In the genomic region with DNA sequence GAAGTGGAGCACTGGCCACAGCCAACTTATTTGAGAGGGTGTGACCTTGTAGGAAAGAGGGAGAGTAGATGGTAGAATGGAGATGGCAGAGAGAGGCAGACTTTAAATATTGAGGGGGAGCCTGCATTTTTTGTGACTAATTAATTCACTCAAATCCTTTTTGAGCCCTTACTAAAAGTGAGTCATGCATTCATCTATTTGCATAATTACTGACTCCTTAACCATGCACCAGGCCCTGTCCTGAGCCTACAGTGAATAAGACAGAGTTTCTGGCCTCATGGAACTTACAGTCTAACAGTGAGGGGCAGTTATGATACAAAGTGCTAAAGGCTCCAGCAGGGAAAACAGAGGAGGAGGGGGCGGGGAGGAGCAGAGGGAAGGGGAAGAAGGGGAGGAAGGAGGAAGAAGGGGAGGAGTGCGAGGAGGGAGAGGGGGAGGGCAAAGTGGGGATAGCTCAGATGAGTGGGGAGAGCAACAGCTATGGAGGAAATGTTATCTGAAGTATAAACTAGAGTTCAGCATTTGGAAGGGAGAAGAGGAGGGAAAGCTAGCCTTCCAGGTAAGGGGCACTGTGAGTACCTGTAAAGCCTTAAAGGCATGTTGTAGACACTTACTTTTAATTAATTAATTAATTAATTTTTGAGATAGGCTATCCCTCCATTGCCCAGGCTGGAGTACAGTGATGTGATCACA, we compare ENCODE assay signal across 16 cellular contexts. TPM values are rescaled to one million over a fixed set of nuclear protein-coding genes. Genes with fewer than 3 reads are reported as not detected.
A peak's percentile ranks its signal among the peaks of the same experiment; 100 is the strongest.
DNase-seq lines count a peak whose midpoint lies in the region; ATAC-seq and TF ChIP-seq lines count a peak whose summit lies in the region.
"Had no signal": no experiment of that assay in that cellular context is flagged by ENCODE, and none has a peak within 500 bp of the region (broad histone marks: within the 10 kb centered on the region; RNA-seq: fewer than 3 reads in every experiment).

No MANE protein-coding gene starts in this region.

- H3K4me1 ChIP-seq in RWPE2 (ENCODE audit: insufficient read depth, poor library complexity, severe bottlenecking) (no peaks in the 10 kb centered on the region), mesendoderm (ENCODE audit: control insufficient read depth, low read depth, low read length) (peaks cover 7% of the 10 kb centered on the region), thoracic aorta (ENCODE audit: control insufficient read depth in 1 of 2, low read depth in 2 of 2) (peaks cover 22 to 41% of the 10 kb centered on the region in 2 donors)

- H3K4me1 Mint-ChIP-seq in activated naive CD4-positive, alpha-beta T cell treated with anti-CD3 and anti-CD28 coated beads, Interleukin-2, amount 50 U/mL, for 24 hours, result peaks cover 23% of the 10 kb centered on the region
- peaks cover 6% of the 10 kb centered on the region for H3K4me1 Mint-ChIP-seq in activated naive CD4-positive, alpha-beta T cell treated with anti-CD3 and anti-CD28 coated beads, Interleukin-2, amount 10 ng/mL, durations not matched to agents 7 days and 5 days

- DNase-seq in activated naive CD4-positive, alpha-beta T cell treated with anti-CD3 and anti-CD28 coated beads, Interleukin-2, amount 10 ng/mL, durations not matched to agents 7 days and 5 days, result no peak
- DNase-seq in RWPE2 (ENCODE audit: low spot score), result no peak
- no peak for DNase-seq in mesendoderm
- DNase-seq in thoracic aorta (ENCODE audit: low spot score), result no peak
- no peak for DNase-seq in mesenteric fat pad (ENCODE audit: low spot score)
- no peak for DNase-seq in NCI-H526 (lab: John Stamatoyannopoulos, UW)
- DNase-seq in kidney glomerular epithelial cell (lab: John Stamatoyannopoulos, UW), result no peak
- DNase-seq: activated CD4-positive, alpha-beta memory T cell treated with anti-CD3 and anti-CD28 coated beads for 36 hours; amniotic stem cell; CD4-positive, CD25-positive, alpha-beta regulatory T cell; Kasumi-1; NCI-H1417 treated with DMSO at 0.1 percent for 48 hours; stimulated activated CD4-positive, alpha-beta T cell treated with anti-CD3 and anti-CD28 coated beads, Interleukin-4, amount 100 ng/mL, for 24 hours had no signal

- no peak overlapping the region for H2BK15ac ChIP-seq in mesendoderm (replicated peaks; ENCODE audit: low read depth)

- no peaks in the 10 kb centered on the region for H3K9me3 Mint-ChIP-seq in activated naive CD4-positive, alpha-beta T cell treated with anti-CD3 and anti-CD28 coated beads, Interleukin-2, amount 50 U/mL, for 24 hours
- H3K9me3 Mint-ChIP-seq in activated naive CD4-positive, alpha-beta T cell treated with anti-CD3 and anti-CD28 coated beads, Interleukin-2, amount 10 ng/mL, durations not matched to agents 7 days and 5 days, result no peaks in the 10 kb centered on the region
- H3K9me3 Mint-ChIP-seq: activated CD4-positive, alpha-beta memory T cell treated with anti-CD3 and anti-CD28 coated beads for 36 hours; type B pancreatic cell had no signal

- H3K27ac ChIP-seq in RWPE2 (ENCODE audit: poor library complexity, severe bottlenecking), result no peak overlapping the region
- H3K27ac ChIP-seq in mesendoderm (ENCODE audit: low read depth, low read length), result no peak overlapping the region
- H3K27ac ChIP-seq in thoracic aorta, result peak overlapping the region; percentile 90 to 91

- H3K36me3 ChIP-seq in RWPE2 (ENCODE audit: low read depth) (no peaks in the 10 kb centered on the region), mesendoderm (ENCODE audit: control insufficient read depth, insufficient read depth, low read length) (no peaks in the 10 kb centered on the region), thoracic aorta (no peaks in the 10 kb centered on the region)

- CTCF ChIA-PET in activated naive CD4-positive, alpha-beta T cell treated with anti-CD3 and anti-CD28 coated beads, Interleukin-2, amount 10 ng/mL, durations not matched to agents 7 days and 5 days (lab: Charles Lee), result interaction anchor here (1.3 to 1.4 kb wide), 3 partner anchors 12 to 92 kb away, joined by 3 to 5 read pairs (median 3); no protein-coding TSS in a partner anchor

- peaks cover 8% of the 10 kb centered on the region for H3K27me3 Mint-ChIP-seq in activated naive CD4-positive, alpha-beta T cell treated with anti-CD3 and anti-CD28 coated beads, Interleukin-2, amount 50 U/mL, for 24 hours
- peaks cover 87% of the 10 kb centered on the region for H3K27me3 Mint-ChIP-seq in activated naive CD4-positive, alpha-beta T cell treated with anti-CD3 and anti-CD28 coated beads, Interleukin-2, amount 10 ng/mL, durations not matched to agents 7 days and 5 days

- H3K79me2 ChIP-seq in mesendoderm (ENCODE audit: control insufficient read depth, insufficient read depth, low read length), result no peaks in the 10 kb centered on the region

- H3K4me3 ChIP-seq in RWPE2 (ENCODE audit: severe bottlenecking) (no peak overlapping the region), mesendoderm (ENCODE audit: low read length) (no peak overlapping the region), thoracic aorta (no peak overlapping the region)

- H4K8ac ChIP-seq in mesendoderm (ENCODE audit: low read depth, low read length), result no peak overlapping the region

- ATAC-seq in RWPE2 (ENCODE audit: low read depth), result 0 out of 3 replicates have a peak, but pooled peaks have one; percentile 19
- ATAC-seq in thoracic aorta (ENCODE audit: insufficient number of reproducible peaks, low FRiP score, low read depth), result no peak
- ATAC-seq: Panc1 had no signal

- no peak overlapping the region for H3K18ac ChIP-seq in mesendoderm (ENCODE audit: low read length)

- no peaks in the 10 kb centered on the region for H3K36me3 Mint-ChIP-seq in activated naive CD4-positive, alpha-beta T cell treated with anti-CD3 and anti-CD28 coated beads, Interleukin-2, amount 50 U/mL, for 24 hours
- H3K36me3 Mint-ChIP-seq in activated naive CD4-positive, alpha-beta T cell treated with anti-CD3 and anti-CD28 coated beads, Interleukin-2, amount 10 ng/mL, durations not matched to agents 7 days and 5 days, result no peaks in the 10 kb centered on the region
- H3K36me3 Mint-ChIP-seq: activated CD4-positive, alpha-beta memory T cell treated with anti-CD3 and anti-CD28 coated beads for 36 hours; CD4-positive, CD25-positive, alpha-beta regulatory T cell; type B pancreatic cell had no signal

- no peak overlapping the region for H2BK120ac ChIP-seq in mesendoderm (ENCODE audit: low read depth, low read length)

- TF ChIP-seq CTCF in RWPE2 (IDR thresholded peaks at IDR 0.05; ENCODE audit: poor library complexity, severe bottlenecking) (no peak), thoracic aorta (IDR thresholded peaks at IDR 0.05) (no peak)

- no peak overlapping the region for H3K9ac ChIP-seq in mesendoderm (ENCODE audit: low read length)

- H3K4me2 ChIP-seq in mesendoderm (ENCODE audit: low read length), result no peak overlapping the region

- no peaks in the 10 kb centered on the region for H3K9me3 ChIP-seq in RWPE2 (ENCODE audit: severe bottlenecking)
- no peaks in the 10 kb centered on the region for H3K9me3 ChIP-seq in thoracic aorta

- no peak overlapping the region for H4K5ac ChIP-seq in mesendoderm (ENCODE audit: low read length)

- H2BK5ac ChIP-seq in mesendoderm (ENCODE audit: low read length), result no peak overlapping the region

- H3K56ac ChIP-seq in mesendoderm (ENCODE audit: low read length), result peak overlapping the region; percentile 17

- H2AK5ac ChIP-seq in mesendoderm (ENCODE audit: low read length), result no peak overlapping the region

- H3K4me3 Mint-ChIP-seq in activated naive CD4-positive, alpha-beta T cell treated with anti-CD3 and anti-CD28 coated beads, Interleukin-2, amount 50 U/mL, for 24 hours, result no peak overlapping the region
- H3K4me3 Mint-ChIP-seq in activated naive CD4-positive, alpha-beta T cell treated with anti-CD3 and anti-CD28 coated beads, Interleukin-2, amount 10 ng/mL, durations not matched to agents 7 days and 5 days, result no peak overlapping the region
- H3K4me3 Mint-ChIP-seq: activated CD4-positive, alpha-beta memory T cell treated with anti-CD3 and anti-CD28 coated beads for 36 hours; CD4-positive, CD25-positive, alpha-beta regulatory T cell had no signal

- peak overlapping the region; percentile 6 for H3K27ac Mint-ChIP-seq in activated naive CD4-positive, alpha-beta T cell treated with anti-CD3 and anti-CD28 coated beads, Interleukin-2, amount 50 U/mL, for 24 hours
- no peak overlapping the region for H3K27ac Mint-ChIP-seq in activated naive CD4-positive, alpha-beta T cell treated with anti-CD3 and anti-CD28 coated beads, Interleukin-2, amount 10 ng/mL, durations not matched to agents 7 days and 5 days
- H3K27ac Mint-ChIP-seq: activated CD4-positive, alpha-beta memory T cell treated with anti-CD3 and anti-CD28 coated beads for 36 hours; type B pancreatic cell had no signal

- H3K23ac ChIP-seq in mesendoderm (ENCODE audit: low read length), result no peak overlapping the region

- H3K79me1 ChIP-seq in mesendoderm (ENCODE audit: low read length), result no peaks in the 10 kb centered on the region

- no CpG with 5 or more reads among the region's 2 CpGs for WGBS in mesendoderm (ENCODE audit: extremely low coverage, insufficient coverage, low lambda C conversion rate)

- H3K27me3 ChIP-seq in RWPE2 (ENCODE audit: insufficient read depth, poor library complexity, severe bottlenecking), result no peaks in the 10 kb centered on the region
- H3K27me3 ChIP-seq in mesendoderm (ENCODE audit: insufficient read depth, low read length, poor library complexity), result no peaks in the 10 kb centered on the region
- H3K27me3 ChIP-seq in thoracic aorta (replicated peaks; ENCODE audit: insufficient read depth), result no peaks in the 10 kb centered on the region

- no peak overlapping the region for H3K4ac ChIP-seq in mesendoderm (ENCODE audit: low read depth, low read length)

RNA-seq across cellular contexts. Expression of gene CTDSP2, which starts 7.5 kb away (rescaled TPM):
- polyA plus RNA-seq in mesendoderm (2013, experiment 1 of 2), result 49.3 TPM
- polyA plus RNA-seq in mesendoderm (2013, experiment 2 of 2), result 49.4 TPM
- total RNA-seq in thoracic aorta, result 100 to 1,000 TPM; 170 to 222 TPM
- total RNA-seq in mesenteric fat pad, result 156 TPM

RNA-seq across cellular contexts. Expression of gene AVIL, which starts 35.5 kb away (rescaled TPM):
- 0.29 TPM for polyA plus RNA-seq in mesendoderm (2013, experiment 1 of 2)
- polyA plus RNA-seq in mesendoderm (2013, experiment 2 of 2), result 0.24 TPM
- total RNA-seq in thoracic aorta (10 to 100 TPM in 1 of 2 donors, 1 to 10 TPM in 1; 2.2 to 15.3 TPM), mesenteric fat pad (5.7 TPM)

Comparison
In these comparisons a context has a peak if more than half of its experiments do, and no peak if none do; other contexts are left out.
1. H3K27ac ChIP-seq: peak in thoracic aorta (2 of 2); none in RWPE2 (single experiment) and mesendoderm (single experiment).